ENCODE assay signal across 33 cellular contexts in genomic region chr13:85655040-85655439, GRCh38.
"Had no signal": no experiment of that assay in that cellular context is flagged by ENCODE, and none has a peak within 500 bp of the region (broad histone marks: within the 10 kb centered on the region; RNA-seq: fewer than 3 reads in every experiment).

No MANE protein-coding gene starts in this region.

- H3K4me1 ChIP-seq: adrenal gland, body of pancreas, breast epithelium had no signal

- FAIRE-seq: astrocyte had no signal

- H3K36me3 ChIP-seq: adrenal gland, brain microvascular endothelial cell, breast epithelium had no signal

- H3K27ac ChIP-seq: adrenal gland, body of pancreas, brain microvascular endothelial cell, breast epithelium, VCaP had no signal

- H3K4me3 ChIP-seq: adrenal gland, body of pancreas, breast epithelium had no signal

- ATAC-seq: activated CD8-positive, alpha-beta T cell treated with anti-CD3 and anti-CD28 coated beads for 36 hours; activated naive CD4-positive, alpha-beta T cell treated with anti-CD3 and anti-CD28 coated beads, Interleukin-2, amount 50 U/mL, for 72 hours; activated T-cell treated with anti-CD3 and anti-CD28 coated beads, Interleukin-2, amount 50 U/mL, for 4 hours; activated T-cell treated with anti-CD3 and anti-CD28 coated beads, Interleukin-2, amount 50 U/mL, for 72 hours; activated T-helper 17 cell treated with anti-CD3 and anti-CD28 coated beads, Interleukin-2, amount 50 U/mL, for 72 hours; body of pancreas had no signal

- H3K9me3 ChIP-seq: adrenal gland, body of pancreas, breast epithelium had no signal

- H3K27me3 ChIP-seq: adrenal gland, body of pancreas, brain microvascular endothelial cell, breast epithelium had no signal

- DNase-seq: activated B cell treated with CpG ODN at 0.5 μM for 24 hours; activated CD4-positive, alpha-beta memory T cell treated with anti-CD3 and anti-CD28 coated beads for 36 hours; activated CD4-positive, alpha-beta T cell treated with anti-CD3 and anti-CD28 coated beads for 4 hours; activated CD4-positive, alpha-beta T cell treated with anti-CD3 and anti-CD28 coated beads, Interleukin-2, amount 10 ng/mL, durations not matched to agents 24 days and 14 days; activated CD4-positive, alpha-beta T cell treated with anti-CD3 and anti-CD28 coated beads, Interleukin-2, amount 50 U/mL, for 1 hour; activated CD4-positive, alpha-beta T cell treated with anti-CD3 and anti-CD28 coated beads, Interleukin-2, amount 50 U/mL, for 4 hours; activated CD4-positive, CD25-positive, alpha-beta regulatory T cell treated with anti-CD3 and anti-CD28 coated beads, Interleukin-2, amount 50 U/mL, for 72 hours; activated CD8-positive, alpha-beta memory T cell treated with anti-CD3 and anti-CD28 coated beads, Interleukin-2, amount 50 U/mL, for 4 hours; activated CD8-positive, alpha-beta T cell treated with anti-CD3 and anti-CD28 coated beads for 36 hours; activated effector memory CD4-positive, alpha-beta T cell treated with anti-CD3 and anti-CD28 coated beads, Interleukin-2, amount 50 U/mL, for 16 hours; activated gamma-delta T cell treated with Interleukin-2 at 50 U/mL for 16 hours; activated naive CD4-positive, alpha-beta T cell; activated naive CD4-positive, alpha-beta T cell treated with anti-CD3 and anti-CD28 coated beads for 36 hours; activated naive CD4-positive, alpha-beta T cell treated with anti-CD3 and anti-CD28 coated beads, Interleukin-2, amount 50 U/mL, for 16 hours; activated naive CD8-positive, alpha-beta T cell treated with anti-CD3 and anti-CD28 coated beads for 36 hours; activated T-cell treated with anti-CD3 and anti-CD28 coated beads for 4 hours; activated T-cell treated with anti-CD3 and anti-CD28 coated beads, Interleukin-2, amount 50 U/mL, for 1 hour; activated T-cell treated with anti-CD3 and anti-CD28 coated beads, Interleukin-2, amount 50 U/mL, for 4 hours; activated T-cell treated with anti-CD3 and anti-CD28 coated beads, Interleukin-2, amount 50 U/mL, for 72 hours; adrenal gland; amniotic stem cell; aorta; body of pancreas; brain microvascular endothelial cell; central memory CD4-positive, alpha-beta T cell; T-helper 1 cell; T-helper 2 cell; T-helper 9 cell had no signal
